15 cellular contexts compared by ENCODE assay signal in the genomic region with DNA sequence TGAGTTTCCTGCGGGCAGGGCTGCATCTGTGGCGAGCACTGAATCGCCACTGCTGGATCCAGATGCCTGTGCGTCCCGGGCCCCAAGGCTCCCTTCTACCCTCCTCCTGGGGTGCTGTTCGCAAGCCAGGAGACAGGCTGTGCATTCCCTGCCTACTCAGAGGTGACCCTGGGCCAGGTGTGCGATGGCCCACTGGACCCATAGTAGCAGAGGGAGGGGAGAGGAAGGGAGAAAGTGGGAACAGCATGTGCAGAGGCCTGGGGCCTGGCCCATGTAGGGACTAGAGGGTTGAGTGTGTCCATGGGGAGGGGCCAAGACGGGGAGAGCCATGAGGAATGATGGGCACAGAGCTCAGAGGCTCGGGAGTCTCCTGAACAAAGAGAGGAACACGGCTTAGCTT. TPM values are rescaled to one million over a fixed set of nuclear protein-coding genes. Genes with fewer than 3 reads are reported as not detected.
DNase-seq lines count a peak whose midpoint lies in the region; ATAC-seq, FAIRE-seq and TF ChIP-seq lines count a peak whose summit lies in the region.
"Had no signal": no experiment of that assay in that cellular context is flagged by ENCODE, and none has a peak within 500 bp of the region (broad histone marks: within the 10 kb centered on the region; RNA-seq: fewer than 3 reads in every experiment).

No MANE protein-coding gene starts in this region.

- H3K36me3 ChIP-seq in NT2/D1 (ENCODE audit: insufficient read depth, insufficient read length, low read length) (peaks cover 15% of the 10 kb centered on the region), breast epithelium (no peaks in the 10 kb centered on the region), keratinocyte (ENCODE audit: control insufficient read depth in 2 of 2, extremely low read depth in 1 of 2, insufficient read depth in 2 of 2, low read length in 2 of 2) (no peaks in the 10 kb centered on the region), psoas muscle (ENCODE audit: insufficient read depth in 1 of 2, low read depth in 1 of 2) (no peaks in the 10 kb centered on the region)
- H3K36me3 ChIP-seq: right lobe of liver, suprapubic skin had no signal

- DNase-seq in NT2/D1 (ENCODE audit: low read depth, low spot score) (no peak), breast epithelium (ENCODE audit: low spot score in 2 of 2) (no peak), keratinocyte (ENCODE audit: low read depth, low spot score) (no peak), psoas muscle (no peak)
- no peak for DNase-seq in T-helper 2 cell treated with Interferon-gamma antibody and Interleukin-4, amounts not matched to agents 5 μg/mL and 100 μg/mL, for 36 hours (ENCODE audit: low spot score)
- DNase-seq in activated naive CD4-positive, alpha-beta T cell treated with Interleukin-2 at 50 U/mL for 16 hours: no peak
- DNase-seq: naive thymus-derived CD8-positive, alpha-beta T cell; NCI-H1930; stimulated activated CD4-positive, alpha-beta T cell treated with anti-CD3 and anti-CD28 coated beads, Interleukin-2, amount 100 ng/mL, for 48 hours had no signal

- no peak overlapping the region for H3K4me3 Mint-ChIP-seq in T-helper 2 cell treated with Interferon-gamma antibody and Interleukin-4, amounts not matched to agents 5 μg/mL and 100 μg/mL, for 36 hours
- H3K4me3 Mint-ChIP-seq: naive thymus-derived CD8-positive, alpha-beta T cell had no signal

- H3K27me3 ChIP-seq in NT2/D1 (ENCODE audit: insufficient read depth, insufficient read length) (no peaks in the 10 kb centered on the region), breast epithelium (no peaks in the 10 kb centered on the region), keratinocyte (ENCODE audit: control insufficient read depth, extremely low read depth, insufficient read depth, low read length) (no peaks in the 10 kb centered on the region), psoas muscle (ENCODE audit: insufficient read depth in 3 of 3, low read length in 2 of 3) (no peaks in the 10 kb centered on the region)
- H3K27me3 ChIP-seq: MG63, right lobe of liver, suprapubic skin had no signal

- H3K27ac Mint-ChIP-seq in T-helper 2 cell treated with Interferon-gamma antibody and Interleukin-4, amounts not matched to agents 5 μg/mL and 100 μg/mL, for 36 hours: no peak overlapping the region
- H3K27ac Mint-ChIP-seq: naive thymus-derived CD8-positive, alpha-beta T cell had no signal

- no peak for FAIRE-seq in keratinocyte (lab: Jason Lieb, UNC)

- H3K9me3 Mint-ChIP-seq in T-helper 2 cell treated with Interferon-gamma antibody and Interleukin-4, amounts not matched to agents 5 μg/mL and 100 μg/mL, for 36 hours: peaks cover 4% of the 10 kb centered on the region

- TF ChIP-seq POLR2A in breast epithelium (IDR thresholded peaks at IDR 0.05): no peak

- intact Hi-C loops in breast epithelium (cut with DNase I; ENCODE audit: low total_unique reads): no loop called here
- intact Hi-C loops in psoas muscle (cut with DNase I): no loop called here

- H3K27me3 Mint-ChIP-seq in T-helper 2 cell treated with Interferon-gamma antibody and Interleukin-4, amounts not matched to agents 5 μg/mL and 100 μg/mL, for 36 hours (ENCODE audit: low read depth): no peaks in the 10 kb centered on the region
- H3K27me3 Mint-ChIP-seq: naive thymus-derived CD8-positive, alpha-beta T cell had no signal

- H3K4me3 ChIP-seq in NT2/D1 (ENCODE audit: insufficient read length, low read depth): no peak overlapping the region
- no peak overlapping the region for H3K4me3 ChIP-seq in breast epithelium
- H3K4me3 ChIP-seq in keratinocyte (ENCODE audit: control insufficient read depth in 2 of 3, extremely low read depth in 1 of 3, insufficient read depth in 2 of 3, low read depth in 1 of 3, low read length in 3 of 3): peak overlapping the region in 1 of 3 experiments; percentile 19
- H3K4me3 ChIP-seq in psoas muscle: no peak overlapping the region
- H3K4me3 ChIP-seq: MG63, right lobe of liver, suprapubic skin had no signal

- H3K9ac ChIP-seq in NT2/D1 (ENCODE audit: insufficient read length, low read depth): peak overlapping the region; percentile 51
- H3K9ac ChIP-seq in keratinocyte (ENCODE audit: control insufficient read depth, extremely low read depth, insufficient read depth, low read length): peak overlapping the region; percentile 39

- H3K27ac ChIP-seq in breast epithelium (peak overlapping the region; percentile 39 to 94), keratinocyte (ENCODE audit: control insufficient read depth, insufficient read depth, low read length) (peak overlapping the region; percentile 22), psoas muscle (peak overlapping the region; percentile 91)
- H3K27ac ChIP-seq: suprapubic skin had no signal

- peak overlapping the region; percentile 66 for H3K4me2 ChIP-seq in keratinocyte (ENCODE audit: control insufficient read depth, extremely low read depth, insufficient read depth, low read depth, low read length)

- H3K4me1 Mint-ChIP-seq in T-helper 2 cell treated with Interferon-gamma antibody and Interleukin-4, amounts not matched to agents 5 μg/mL and 100 μg/mL, for 36 hours (ENCODE audit: low read depth): peaks cover 6% of the 10 kb centered on the region

- H3K79me2 ChIP-seq in keratinocyte (ENCODE audit: control insufficient read depth, insufficient read depth, low read length): peaks cover 52% of the 10 kb centered on the region

- H3K9me1 ChIP-seq in keratinocyte (ENCODE audit: control insufficient read depth, extremely low read depth, insufficient read depth, low read length): peaks cover 4% of the 10 kb centered on the region

- H3K36me3 Mint-ChIP-seq in T-helper 2 cell treated with Interferon-gamma antibody and Interleukin-4, amounts not matched to agents 5 μg/mL and 100 μg/mL, for 36 hours (ENCODE audit: low read depth): no peaks in the 10 kb centered on the region

- peaks cover 30% of the 10 kb centered on the region for H3K4me1 ChIP-seq in NT2/D1 (ENCODE audit: insufficient read depth, insufficient read length)
- H3K4me1 ChIP-seq in breast epithelium: peaks cover 4 to 10% of the 10 kb centered on the region in 2 donors
- H3K4me1 ChIP-seq in keratinocyte (ENCODE audit: control insufficient read depth, extremely low read depth, insufficient read depth, low read length): peaks cover 15% of the 10 kb centered on the region
- peaks cover 77% of the 10 kb centered on the region for H3K4me1 ChIP-seq in psoas muscle

- H3K9me3 ChIP-seq in NT2/D1 (ENCODE audit: insufficient read depth, low read length) (peaks cover 19% of the 10 kb centered on the region), breast epithelium (no peaks in the 10 kb centered on the region), keratinocyte (ENCODE audit: control insufficient read depth, low read depth, low read length) (no peaks in the 10 kb centered on the region), psoas muscle (peaks cover 4% of the 10 kb centered on the region)
- H3K9me3 ChIP-seq: MG63, right lobe of liver, suprapubic skin had no signal

- no peak overlapping the region for H2AFZ ChIP-seq in keratinocyte (ENCODE audit: control insufficient read depth, low read length)

- WGBS in psoas muscle, 3 donors: 22 to 43% (median 36%) methylated on average over 9 to 10 of the region's 10 CpGs

- TF ChIP-seq CTCF in breast epithelium (IDR thresholded peaks at IDR 0.05): no peak
- TF ChIP-seq CTCF in keratinocyte (optimal IDR thresholded peaks at IDR 0.05 in 1 of 3, IDR thresholded peaks at IDR 0.05 in 1 of 3, conservative IDR thresholded peaks at IDR 0.05 in 1 of 3; ENCODE audit: extremely low read depth in 1 of 3, insufficient read depth in 2 of 3, low read length in 3 of 3): no peak
- no peak for TF ChIP-seq CTCF in psoas muscle (IDR thresholded peaks at IDR 0.05)

- ATAC-seq in psoas muscle: peak; percentile 17 to 36 (median 30)
- ATAC-seq in GM21528 (IDR thresholded peaks at IDR 0.05; ENCODE audit: low FRiP score, unreplicated experiment): no peak
- ATAC-seq in GM18498 (IDR thresholded peaks at IDR 0.05; ENCODE audit: unreplicated experiment): no peak
- ATAC-seq: naive thymus-derived CD8-positive, alpha-beta T cell had no signal

- H4K20me1 ChIP-seq in keratinocyte (ENCODE audit: control insufficient read depth, extremely low read depth, insufficient read depth, low read length): no peaks in the 10 kb centered on the region

- dilution Hi-C loops in keratinocyte (cut with MboI; ENCODE audit: extremely low pct_ligation_motif_present, low sequenced_read_pairs): no loop called here

RNA-seq across cellular contexts. Expression of a gene that starts 27.3 kb away (rescaled TPM):
- 10 to 100 TPM; 11.6 to 17.3 (median 17.0) TPM for total RNA-seq in breast epithelium
- 22.8 to 50.8 TPM (median 23.7 TPM) in 3 replicates for polyA plus RNA-seq in keratinocyte
- polyA plus RNA-seq in keratinocyte (2011; ENCODE audit: low read depth): 8.4 TPM
- polyA plus RNA-seq in keratinocyte (2011; cell fraction: cytosol; rRNA removed): 19.8 and 34.8 TPM in 2 replicates
- 26.2 and 31.9 TPM in 2 replicates for polyA plus RNA-seq in keratinocyte (2011; cell fraction: nucleus; rRNA removed)
- polyA plus RNA-seq in keratinocyte (2012; ENCODE audit: low replicate concordance): 25.0 and 55.7 TPM in 2 replicates
- polyA minus RNA-seq in keratinocyte: 31.8 to 90.8 TPM (median 35.4 TPM) in 3 replicates
- polyA minus RNA-seq in keratinocyte (2011; cell fraction: cytosol; rRNA and poly(A)+ RNA removed): 56.6 TPM
- polyA minus RNA-seq in keratinocyte (2011; cell fraction: nucleus; rRNA and poly(A)+ RNA removed): 20.3 and 21.2 TPM in 2 replicates
- total RNA-seq in psoas muscle: 100 to 1,000 TPM in 2 of 4 donors, 10 to 100 TPM in 2; 59.1 to 105 (median 88.6) TPM
- 100 to 1,000 TPM in 1 of 3 donors, 10 to 100 TPM in 2; 61.1 to 110 (median 94.7) TPM for polyA plus RNA-seq in psoas muscle

RNA-seq across cellular contexts. Expression of a gene that starts 29.8 kb away (rescaled TPM):
- 10 to 100 TPM; 40.3 to 68.6 (median 59.6) TPM for total RNA-seq in breast epithelium
- polyA plus RNA-seq in keratinocyte: 26.9 to 59.6 TPM (median 40.2 TPM) in 3 replicates
- 17.7 TPM for polyA plus RNA-seq in keratinocyte (2011; ENCODE audit: low read depth)
- 28.1 and 62.8 TPM in 2 replicates for polyA plus RNA-seq in keratinocyte (2011; cell fraction: cytosol; rRNA removed)
- 55.2 and 72.1 TPM in 2 replicates for polyA plus RNA-seq in keratinocyte (2011; cell fraction: nucleus; rRNA removed)
- 46.5 and 50.7 TPM in 2 replicates for polyA plus RNA-seq in keratinocyte (2012; ENCODE audit: low replicate concordance)
- polyA minus RNA-seq in keratinocyte: 38.8 to 74.3 TPM (median 68.0 TPM) in 3 replicates
- 124 TPM for polyA minus RNA-seq in keratinocyte (2011; cell fraction: cytosol; rRNA and poly(A)+ RNA removed)
- 27.0 and 32.7 TPM in 2 replicates for polyA minus RNA-seq in keratinocyte (2011; cell fraction: nucleus; rRNA and poly(A)+ RNA removed)
- total RNA-seq in psoas muscle: 10 to 100 TPM; 12.1 to 18.0 (median 16.7) TPM
- 10 to 100 TPM; 13.7 to 18.5 (median 18.1) TPM for polyA plus RNA-seq in psoas muscle

RNA-seq across cellular contexts. Expression of a gene that starts 30.0 kb away (rescaled TPM):
- total RNA-seq in breast epithelium (10 to 100 TPM; 21.1 to 31.6 (median 21.6) TPM), psoas muscle (10 to 100 TPM; 12.9 to 24.2 (median 17.0) TPM)
- polyA plus RNA-seq in keratinocyte (6.1 to 10.3 TPM (median 8.4 TPM) in 3 replicates), psoas muscle (10 to 100 TPM; 17.1 to 29.0 (median 20.2) TPM)
- polyA plus RNA-seq in keratinocyte (2011; ENCODE audit: low read depth): 6.9 TPM
- polyA plus RNA-seq in keratinocyte (2011; cell fraction: cytosol; rRNA removed): 6.8 and 7.6 TPM in 2 replicates
- polyA plus RNA-seq in keratinocyte (2011; cell fraction: nucleus; rRNA removed): 7.0 and 8.8 TPM in 2 replicates
- 12.4 and 14.4 TPM in 2 replicates for polyA plus RNA-seq in keratinocyte (2012; ENCODE audit: low replicate concordance)
- polyA minus RNA-seq in keratinocyte: 2.3 to 5.0 TPM (median 3.9 TPM) in 3 replicates
- polyA minus RNA-seq in keratinocyte (2011; cell fraction: cytosol; rRNA and poly(A)+ RNA removed): 8.8 TPM
- polyA minus RNA-seq in keratinocyte (2011; cell fraction: nucleus; rRNA and poly(A)+ RNA removed): 6.5 and 7.4 TPM in 2 replicates

RNA-seq across cellular contexts. Expression of a gene that starts 50.4 kb away (rescaled TPM):
- total RNA-seq in breast epithelium (1 to 10 TPM; 1.3 to 2.7 (median 2.0) TPM), psoas muscle (1 to 10 TPM in 3 of 4 donors, under 1 TPM in 1; 0.30 to 1.8 (median 1.4) TPM)
- polyA plus RNA-seq in keratinocyte (0.14 to 0.22 TPM in 2 of 3 replicates, not detected in the other), psoas muscle (1 to 10 TPM; 1.0 to 2.9 (median 1.3) TPM)
- not detected for polyA plus RNA-seq in keratinocyte (2011; ENCODE audit: low read depth)
- 0.15 and 0.21 TPM in 2 replicates for polyA plus RNA-seq in keratinocyte (2011; cell fraction: cytosol; rRNA removed)
- polyA plus RNA-seq in keratinocyte (2011; cell fraction: nucleus; rRNA removed): 0.29 and 0.31 TPM in 2 replicates
- 0.61 TPM in 1 of 2 replicates, not detected in the other for polyA plus RNA-seq in keratinocyte (2012; ENCODE audit: low replicate concordance)
- polyA minus RNA-seq in keratinocyte: not detected in 3 replicates
- polyA minus RNA-seq in keratinocyte (2011; cell fraction: cytosol; rRNA and poly(A)+ RNA removed): not detected
- polyA minus RNA-seq in keratinocyte (2011; cell fraction: nucleus; rRNA and poly(A)+ RNA removed): 0.42 TPM in 1 of 2 replicates, not detected in the other
- total RNA-seq: HT1080 had no signal

Comparison
In these comparisons a context has a peak if more than half of its experiments do, and no peak if none do; other contexts are left out.
1. H3K27ac ChIP-seq: peak in every context shown above with its lines; median percentile 91 in psoas muscle; 66 in breast epithelium; 22 in keratinocyte.
2. ATAC-seq: peak in psoas muscle (4 of 4); none in GM21528 (single experiment) and GM18498 (single experiment).